In genomic region chr18:45493830-45494229, GRCh38 we compare ENCODE assay signal across 7 cellular contexts.
"Had no signal": no experiment of that assay in that cellular context is flagged by ENCODE, and none has a peak within 500 bp of the region (broad histone marks: within the 10 kb centered on the region; RNA-seq: fewer than 3 reads in every experiment).

No MANE protein-coding gene starts in this region.

- H3K36me3 Mint-ChIP-seq: IgD-negative memory B cell had no signal

- H3K4me1 Mint-ChIP-seq: IgD-negative memory B cell had no signal

- H3K9me3 ChIP-seq: HAP-1 had no signal

- H3K27ac Mint-ChIP-seq: HFFc6 had no signal

- H3K4me3 Mint-ChIP-seq: HFFc6, IgD-negative memory B cell had no signal

- H3K4me3 ChIP-seq: HAP-1 had no signal

- H3K27ac ChIP-seq: HL-60 had no signal

- FAIRE-seq: HepG2 had no signal

- H3K4me1 ChIP-seq: HAP-1 had no signal

- DNase-seq: GOT3, H7, HFFc6 had no signal

- H3K9me3 Mint-ChIP-seq: HFFc6 had no signal

- H3K36me3 ChIP-seq: HAP-1 had no signal
